ENCODE assay signal across 25 cellular contexts in the genomic region with DNA sequence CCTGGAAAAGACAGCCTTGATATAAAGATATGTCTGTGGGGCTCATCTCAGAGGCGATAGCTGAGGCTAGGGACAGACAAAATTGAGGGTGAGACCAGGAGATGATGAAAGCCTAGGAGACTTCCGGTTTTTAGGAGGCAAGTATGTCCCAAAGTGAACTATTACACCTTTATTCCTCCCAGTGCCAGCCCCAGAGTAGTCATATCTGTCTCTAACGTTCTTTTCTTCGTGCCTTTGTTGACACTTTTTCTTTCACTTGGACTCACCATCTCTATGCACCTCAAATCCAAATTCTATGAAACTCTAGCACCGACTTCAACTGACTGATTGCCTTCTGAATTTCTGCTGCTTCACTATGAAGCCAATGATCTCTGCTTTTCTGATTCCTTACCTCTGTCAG.
DNase-seq lines count a peak whose midpoint lies in the region; ATAC-seq, FAIRE-seq and TF ChIP-seq lines count a peak whose summit lies in the region.
"Had no signal": no experiment of that assay in that cellular context is flagged by ENCODE, and none has a peak within 500 bp of the region (broad histone marks: within the 10 kb centered on the region; RNA-seq: fewer than 3 reads in every experiment).

No MANE protein-coding gene starts in this region.

- no TSS peak for BruUV-seq in HepG2 (replicated peaks; lab: Mats Ljungman, UMichigan)

- no peak for TF ChIP-seq RAD21 in HepG2 (CRISPR knock-in tag; IDR thresholded peaks at IDR 0.05)

- 22% methylated on average over 5 of the region's 5 CpGs for WGBS in HepG2 (ENCODE audit: low lambda C conversion rate)

- H3K9me3 Mint-ChIP-seq in activated T-cell treated with anti-CD3 and anti-CD28 coated beads, Interleukin-2, amount 50 U/mL, for 24 hours, result no peaks in the 10 kb centered on the region
- no peaks in the 10 kb centered on the region for H3K9me3 Mint-ChIP-seq in activated CD4-positive, alpha-beta memory T cell treated with anti-CD3 and anti-CD28 coated beads, Interleukin-2, amount 10 ng/mL, durations not matched to agents 7 days and 5 days
- H3K9me3 Mint-ChIP-seq in naive thymus-derived CD4-positive, alpha-beta T cell, result peaks cover 0 to 6% (median 0%) of the 10 kb centered on the region in 11 donors
- H3K9me3 Mint-ChIP-seq: mesothelial cell of epicardium, naive B cell had no signal

- no peak overlapping the region for H3K4me3 Mint-ChIP-seq in activated T-cell treated with anti-CD3 and anti-CD28 coated beads, Interleukin-2, amount 50 U/mL, for 24 hours
- peak overlapping the region; percentile 50 for H3K4me3 Mint-ChIP-seq in activated CD4-positive, alpha-beta memory T cell treated with anti-CD3 and anti-CD28 coated beads, Interleukin-2, amount 10 ng/mL, durations not matched to agents 7 days and 5 days
- peak overlapping the region in 7 of 10 donors; percentile 16 to 62 (median 30) for H3K4me3 Mint-ChIP-seq in naive thymus-derived CD4-positive, alpha-beta T cell
- H3K4me3 Mint-ChIP-seq: mesothelial cell of epicardium had no signal

- peaks cover 27 to 53% of the 10 kb centered on the region in 2 donors for H3K4me1 ChIP-seq in naive thymus-derived CD4-positive, alpha-beta T cell (ENCODE audit: control insufficient read depth in 2 of 2, insufficient read depth in 2 of 2, low read length in 2 of 2)
- H3K4me1 ChIP-seq in vagina (no peaks in the 10 kb centered on the region), HepG2 (ENCODE audit: insufficient read depth, low read length) (no peaks in the 10 kb centered on the region)
- H3K4me1 ChIP-seq: transverse colon had no signal

- FAIRE-seq in HepG2 (lab: Jason Lieb, UNC), result no peak
- FAIRE-seq: keratinocyte, small intestine, TTC549 had no signal

- H3K36me3 ChIP-seq in KOPT-K1 (ENCODE audit: insufficient read depth, low read length) (no peaks in the 10 kb centered on the region), vagina (no peaks in the 10 kb centered on the region), HepG2 (replicated peaks in 1 of 2; ENCODE audit: control insufficient read depth in 1 of 2, insufficient read depth in 2 of 2, low read length in 2 of 2) (no peaks in the 10 kb centered on the region)
- no peaks in the 10 kb centered on the region for H3K36me3 ChIP-seq in naive thymus-derived CD4-positive, alpha-beta T cell (ENCODE audit: control insufficient read depth in 2 of 3, insufficient read depth in 3 of 3, low read length in 3 of 3)
- H3K36me3 ChIP-seq: BLaER1 treated with 17β-estradiol and CSF1 and Interleukin-3, amounts not matched to agents 10 nM and 100 nM; MG63; transverse colon had no signal

- TF ChIP-seq EP300 in HepG2 (IDR thresholded peaks at IDR 0.05; ENCODE audit: low read depth in 2 of 2, low read length in 2 of 2) (no peak), HepG2 (CRISPR knock-in tag; IDR thresholded peaks at IDR 0.05; ENCODE audit: borderline replicate concordance) (no peak)

- H3K27me3 Mint-ChIP-seq in activated T-cell treated with anti-CD3 and anti-CD28 coated beads, Interleukin-2, amount 50 U/mL, for 24 hours, result no peaks in the 10 kb centered on the region
- no peaks in the 10 kb centered on the region for H3K27me3 Mint-ChIP-seq in activated CD4-positive, alpha-beta memory T cell treated with anti-CD3 and anti-CD28 coated beads, Interleukin-2, amount 10 ng/mL, durations not matched to agents 7 days and 5 days
- no peaks in the 10 kb centered on the region for H3K27me3 Mint-ChIP-seq in naive thymus-derived CD4-positive, alpha-beta T cell
- H3K27me3 Mint-ChIP-seq: naive B cell had no signal

- H3K9ac ChIP-seq in HepG2 (ENCODE audit: insufficient read depth, low read depth, low read length), result no peak overlapping the region
- H3K9ac ChIP-seq: BLaER1 treated with 17β-estradiol and CSF1 and Interleukin-3, amounts not matched to agents 10 nM and 100 nM had no signal

- TF ChIP-seq POLR2A in vagina (IDR thresholded peaks at IDR 0.05), result no peak
- no peak for TF ChIP-seq POLR2A in HepG2 (IDR thresholded peaks at IDR 0.05; ENCODE audit: insufficient read depth in 1 of 2, low read depth in 2 of 2, low read length in 2 of 2)

- H3K27me3 ChIP-seq in naive thymus-derived CD4-positive, alpha-beta T cell (ENCODE audit: control insufficient read depth in 2 of 2, insufficient read depth in 2 of 2, low read length in 2 of 2), result no peaks in the 10 kb centered on the region
- no peaks in the 10 kb centered on the region for H3K27me3 ChIP-seq in vagina
- H3K27me3 ChIP-seq in HepG2 (ENCODE audit: control insufficient read depth in 1 of 2, insufficient read depth in 2 of 2, low read length in 2 of 2), result no peaks in the 10 kb centered on the region
- H3K27me3 ChIP-seq: BLaER1 treated with 17β-estradiol and CSF1 and Interleukin-3, amounts not matched to agents 10 nM and 100 nM; MG63; transverse colon had no signal

- H3K4me3 ChIP-seq in naive thymus-derived CD4-positive, alpha-beta T cell (ENCODE audit: low read length), result no peak overlapping the region
- H3K4me3 ChIP-seq in vagina (no peak overlapping the region), HepG2 (replicated peaks in 1 of 3; ENCODE audit: insufficient read depth in 1 of 3, low read depth in 2 of 3, low read length in 3 of 3) (no peak overlapping the region)
- H3K4me3 ChIP-seq: BLaER1 treated with 17β-estradiol and CSF1 and Interleukin-3, amounts not matched to agents 10 nM and 100 nM; coronary artery; MG63; transverse colon had no signal

- H3K4me1 Mint-ChIP-seq in activated T-cell treated with anti-CD3 and anti-CD28 coated beads, Interleukin-2, amount 50 U/mL, for 24 hours (ENCODE audit: low read depth), result peaks cover 72% of the 10 kb centered on the region
- peaks cover 63% of the 10 kb centered on the region for H3K4me1 Mint-ChIP-seq in activated CD4-positive, alpha-beta memory T cell treated with anti-CD3 and anti-CD28 coated beads, Interleukin-2, amount 10 ng/mL, durations not matched to agents 7 days and 5 days
- peaks cover 45 to 91% (median 79%) of the 10 kb centered on the region in 7 donors for H3K4me1 Mint-ChIP-seq in naive thymus-derived CD4-positive, alpha-beta T cell
- H3K4me1 Mint-ChIP-seq: mesothelial cell of epicardium had no signal

- no peak overlapping the region for H2AFZ ChIP-seq in HepG2 (ENCODE audit: low read length)

- no peaks in the 10 kb centered on the region for H3K9me3 ChIP-seq in KOPT-K1 (ENCODE audit: insufficient read depth, low read length, poor library complexity, severe bottlenecking)
- no peaks in the 10 kb centered on the region for H3K9me3 ChIP-seq in naive thymus-derived CD4-positive, alpha-beta T cell (ENCODE audit: control insufficient read depth in 2 of 3, low read length in 3 of 3)
- H3K9me3 ChIP-seq in vagina, result no peaks in the 10 kb centered on the region
- H3K9me3 ChIP-seq in HepG2 (ENCODE audit: low read length), result no peaks in the 10 kb centered on the region
- H3K9me3 ChIP-seq: MG63, transverse colon had no signal

- ATAC-seq in naive thymus-derived CD4-positive, alpha-beta T cell, result no peak
- ATAC-seq in left colon (no peak), HepG2 (no peak)
- ATAC-seq: HCT116 had no signal

- H3K27ac ChIP-seq in KOPT-K1 (ENCODE audit: low read depth, low read length, poor library complexity, severe bottlenecking) (peak overlapping the region; percentile 19), vagina (no peak overlapping the region), HepG2 (ENCODE audit: extremely low read length, insufficient read depth, low read length) (no peak overlapping the region)
- no peak overlapping the region for H3K27ac ChIP-seq in naive thymus-derived CD4-positive, alpha-beta T cell (ENCODE audit: low read depth, low read length)
- H3K27ac ChIP-seq: BLaER1 treated with 17β-estradiol and CSF1 and Interleukin-3, amounts not matched to agents 10 nM and 100 nM; coronary artery; transverse colon had no signal

- intact Hi-C loops in naive thymus-derived CD4-positive, alpha-beta T cell (cut with micrococcal nuclease), result no loop called here
- intact Hi-C loops in vagina (cut with DNase I), result no loop called here
- intact Hi-C loops in left colon (cut with DNase I, micrococcal nuclease), result no loop called here
- intact Hi-C loops in HepG2 (cut with micrococcal nuclease; ENCODE audit: unreplicated experiment), result no loop called here

- CTCF ChIA-PET in activated CD4-positive, alpha-beta memory T cell treated with anti-CD3 and anti-CD28 coated beads, Interleukin-2, amount 10 ng/mL, durations not matched to agents 7 days and 5 days (lab: Charles Lee), result interaction anchor here (0.9 to 20.5 kb wide), 5 partner anchors 13 to 95 kb away, joined by 3 to 311 read pairs (median 18); a partner anchor contains a TSS
- CTCF ChIA-PET in naive thymus-derived CD4-positive, alpha-beta T cell (lab: Charles Lee), result interaction anchor here (1.0 to 4.2 kb wide), 6 partner anchors 9 to 98 kb away, joined by 3 to 25 read pairs (median 4); no protein-coding TSS in a partner anchor
- CTCF ChIA-PET in HepG2 (lab: Yijun Ruan, JAX; ENCODE audit: low intra/inter-chr PET ratio, low total read pairs), result no interaction called here

- POLR2A ChIA-PET in activated CD4-positive, alpha-beta memory T cell treated with anti-CD3 and anti-CD28 coated beads, Interleukin-2, amount 10 ng/mL, durations not matched to agents 7 days and 5 days (lab: Charles Lee), result interaction anchor here (0.8 to 22.7 kb wide), 5 partner anchors 10 to 96 kb away, joined by 3 to 497 read pairs (median 73); a partner anchor contains a TSS
- POLR2A ChIA-PET in naive thymus-derived CD4-positive, alpha-beta T cell (lab: Charles Lee), result interaction anchor here (0.7 to 19.6 kb wide), 5 partner anchors 10 to 101 kb away, joined by 3 to 548 read pairs (median 3); no protein-coding TSS in a partner anchor
- POLR2A ChIA-PET in HepG2 (lab: Yijun Ruan, JAX), result no interaction called here

- TF ChIP-seq CTCF in vagina (IDR thresholded peaks at IDR 0.05) (no peak), HepG2 (CRISPR knock-in tag; IDR thresholded peaks at IDR 0.05) (no peak)

- no peak for DNase-seq in activated T-cell treated with anti-CD3 and anti-CD28 coated beads, Interleukin-2, amount 50 U/mL, for 24 hours
- DNase-seq in activated T-cell treated with anti-CD3 and anti-CD28 coated beads for 4 hours, result no peak
- no peak for DNase-seq in activated CD4-positive, alpha-beta memory T cell treated with anti-CD3 and anti-CD28 coated beads, Interleukin-2, amount 10 ng/mL, durations not matched to agents 7 days and 5 days
- DNase-seq in naive thymus-derived CD4-positive, alpha-beta T cell, result no peak
- no peak for DNase-seq in vagina (ENCODE audit: extremely low spot score in 2 of 2)
- no peak for DNase-seq in left colon
- no peak for DNase-seq in HepG2 (ENCODE audit: low spot score)
- DNase-seq: activated effector memory CD4-positive, alpha-beta T cell treated with anti-CD3 and anti-CD28 coated beads, Interleukin-2, amount 50 U/mL, for 16 hours; aorta; effector memory CD4-positive, alpha-beta T cell; MG63; naive B cell; NCI-H1417 treated with DMSO at 0.1 percent for 48 hours; NCI-H2081; NCI-H226; NCI-H69; small intestine; transverse colon had no signal

- H3K36me3 Mint-ChIP-seq in activated T-cell treated with anti-CD3 and anti-CD28 coated beads, Interleukin-2, amount 50 U/mL, for 24 hours (ENCODE audit: low read depth), result no peaks in the 10 kb centered on the region
- peaks cover 22% of the 10 kb centered on the region for H3K36me3 Mint-ChIP-seq in activated CD4-positive, alpha-beta memory T cell treated with anti-CD3 and anti-CD28 coated beads, Interleukin-2, amount 10 ng/mL, durations not matched to agents 7 days and 5 days (ENCODE audit: low read depth)
- H3K36me3 Mint-ChIP-seq in naive thymus-derived CD4-positive, alpha-beta T cell, result peaks cover 0 to 25% (median 0%) of the 10 kb centered on the region in 5 donors
- H3K36me3 Mint-ChIP-seq: mesothelial cell of epicardium, naive B cell had no signal

- H3K4me2 ChIP-seq in HepG2 (ENCODE audit: low read depth, low read length), result no peak overlapping the region
- H3K4me2 ChIP-seq: BLaER1 treated with 17β-estradiol and CSF1 and Interleukin-3, amounts not matched to agents 10 nM and 100 nM had no signal

- no peaks in the 10 kb centered on the region for H4K20me1 ChIP-seq in HepG2 (ENCODE audit: insufficient read depth, low read length)
- H4K20me1 ChIP-seq: BLaER1 treated with 17β-estradiol and CSF1 and Interleukin-3, amounts not matched to agents 10 nM and 100 nM had no signal

- H3K27ac Mint-ChIP-seq in activated T-cell treated with anti-CD3 and anti-CD28 coated beads, Interleukin-2, amount 50 U/mL, for 24 hours, result peak overlapping the region; percentile 54
- peak overlapping the region; percentile 88 for H3K27ac Mint-ChIP-seq in activated CD4-positive, alpha-beta memory T cell treated with anti-CD3 and anti-CD28 coated beads, Interleukin-2, amount 10 ng/mL, durations not matched to agents 7 days and 5 days
- peak overlapping the region in 8 of 9 donors; percentile 23 to 75 (median 56) for H3K27ac Mint-ChIP-seq in naive thymus-derived CD4-positive, alpha-beta T cell
- H3K27ac Mint-ChIP-seq: mesothelial cell of epicardium had no signal

- in situ Hi-C loops in HepG2 (cut with HindIII; ENCODE audit: extremely low pct_ligation_motif_present, low pct_unique_long_range_greater_than_20kb), result no loop called here

- H3K79me2 ChIP-seq in HepG2 (ENCODE audit: insufficient read depth, low read length), result no peaks in the 10 kb centered on the region
